14 cellular contexts compared by ENCODE assay signal in the genomic region with DNA sequence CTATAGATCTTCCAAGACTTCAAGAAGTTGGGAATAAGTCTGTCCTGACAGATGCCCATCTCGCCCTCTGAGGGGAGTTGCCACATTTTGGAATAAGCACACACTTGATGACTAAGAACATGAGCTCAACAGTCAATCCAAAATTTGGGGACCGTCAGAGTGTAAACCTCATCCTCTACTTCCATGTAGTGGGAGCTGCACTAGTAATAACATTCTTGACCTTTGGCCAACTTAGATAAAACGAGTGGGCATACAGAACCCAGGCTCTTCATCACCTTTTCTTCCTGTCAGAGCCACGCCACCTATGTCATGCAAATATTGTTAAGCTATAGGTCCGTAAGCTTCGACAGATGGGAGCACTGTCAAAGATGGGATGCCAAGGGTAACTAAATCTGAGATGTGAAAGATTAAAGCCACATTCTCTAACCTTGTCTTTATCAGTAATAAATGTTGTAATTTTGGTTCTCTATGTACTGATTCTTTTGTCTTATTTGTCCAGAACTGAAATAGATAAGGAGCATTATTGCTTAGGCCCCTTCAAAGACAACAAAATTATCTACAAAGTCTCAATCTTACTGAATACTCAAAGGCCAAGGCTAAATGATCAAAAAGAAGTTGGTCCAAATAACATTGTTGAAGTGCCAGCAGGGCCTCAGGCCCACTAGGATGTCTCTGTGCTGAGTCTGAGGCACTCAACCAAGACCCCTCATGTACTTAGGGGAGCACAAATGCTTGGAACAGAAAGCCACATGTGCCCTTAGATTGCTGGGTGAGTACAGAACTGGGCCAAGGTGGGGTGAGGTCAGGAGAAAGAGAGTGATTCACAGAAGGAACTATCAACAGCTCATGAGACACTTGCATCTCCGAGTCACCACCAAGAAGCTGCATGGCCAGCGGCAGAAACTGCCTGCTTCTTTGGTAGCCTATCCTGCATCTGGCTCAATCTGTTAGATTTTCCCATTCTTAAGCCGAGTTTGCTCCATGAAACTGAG. TPM values are rescaled to one million over a fixed set of nuclear protein-coding genes. Genes with fewer than 3 reads are reported as not detected.
A peak's percentile ranks its signal among the peaks of the same experiment; 100 is the strongest.
DNase-seq lines count a peak whose midpoint lies in the region; FAIRE-seq and TF ChIP-seq lines count a peak whose summit lies in the region.
"Had no signal": no experiment of that assay in that cellular context is flagged by ENCODE, and none has a peak within 500 bp of the region (broad histone marks: within the 10 kb centered on the region; RNA-seq: fewer than 3 reads in every experiment).

No MANE protein-coding gene starts in this region.

- no peaks in the 10 kb centered on the region for H3K9me3 ChIP-seq in small intestine (ENCODE audit: control insufficient read depth, low read depth)
- H3K9me3 ChIP-seq: body of pancreas had no signal

- no peak for FAIRE-seq in small intestine (lab: Jason Lieb, UNC)

- no peak overlapping the region for H3K4me3 ChIP-seq in epithelial cell of esophagus (ENCODE audit: low read length)
- H3K4me3 ChIP-seq in small intestine (ENCODE audit: low read depth in 1 of 2, low read length in 2 of 2), result no peak overlapping the region
- H3K4me3 ChIP-seq: body of pancreas had no signal

- H3K36me3 ChIP-seq in small intestine (ENCODE audit: control insufficient read depth in 2 of 2, insufficient read depth in 2 of 2, low read length in 2 of 2), result no peaks in the 10 kb centered on the region

- 72 to 80% (median 74%) methylated on average over 9 of the region's 9 CpGs for WGBS in small intestine, 3 donors

- TF ChIP-seq CTCF in epithelial cell of esophagus (IDR thresholded peaks at IDR 0.05; ENCODE audit: insufficient read depth, low read depth, low read length, missing control alignments) (no peak), GM20000 (IDR thresholded peaks at IDR 0.05; ENCODE audit: extremely low read depth, missing control alignments) (no peak)

- no peaks in the 10 kb centered on the region for H3K27me3 ChIP-seq in small intestine (ENCODE audit: control insufficient read depth in 2 of 2, insufficient read depth in 2 of 2, low read length in 2 of 2)
- H3K27me3 ChIP-seq: body of pancreas had no signal

- peak; percentile 70 for DNase-seq in EH (ENCODE audit: low read depth)
- DNase-seq in NCI-H226, result peak; percentile 96
- DNase-seq in epithelial cell of esophagus (ENCODE audit: low read depth), result peak; percentile 80
- DNase-seq in kidney tubule cell (ENCODE audit: low spot score), result peak; percentile 93
- no peak for DNase-seq in activated CD8-positive, alpha-beta memory T cell treated with anti-CD3 and anti-CD28 coated beads for 24 hours
- DNase-seq in GM20000 (ENCODE audit: low spot score), result no peak
- no peak for DNase-seq in NCI-H2171 (lab: John Stamatoyannopoulos, UW)
- no peak for DNase-seq in small intestine
- DNase-seq: activated CD4-positive, alpha-beta T cell treated with anti-CD3 and anti-CD28 coated beads for 1 hour; activated naive CD4-positive, alpha-beta T cell treated with Interleukin-2 at 50 U/mL for 16 hours; body of pancreas; retina; stimulated activated CD4-positive, alpha-beta T cell treated with anti-CD3 and anti-CD28 coated beads, Interleukin-2, amount 100 ng/mL, for 24 hours; T-helper 2 cell had no signal

- H3K4me1 ChIP-seq in small intestine (ENCODE audit: control insufficient read depth in 2 of 2, insufficient read depth in 1 of 2, low read depth in 1 of 2, low read length in 1 of 2), result no peaks in the 10 kb centered on the region
- H3K4me1 ChIP-seq: body of pancreas had no signal

- H3K27ac ChIP-seq in small intestine (ENCODE audit: low read depth in 1 of 2, low read length in 1 of 2), result no peak overlapping the region
- H3K27ac ChIP-seq: body of pancreas had no signal

RNA-seq across cellular contexts. Expression of gene CDH2, which starts 15.0 kb away (rescaled TPM):
- polyA plus RNA-seq in small intestine, result 1 to 10 TPM in 2 of 3 donors, not detected in 1; 1.1 to 1.5 TPM

Comparison
In these comparisons a context has a peak if more than half of its experiments do, and no peak if none do; other contexts are left out.
1. DNase-seq: peak in EH (single experiment), NCI-H226 (single experiment), epithelial cell of esophagus (single experiment) and kidney tubule cell (single experiment); none in activated CD8-positive, alpha-beta memory T cell treated with anti-CD3 and anti-CD28 coated beads for 24 hours (single experiment), GM20000 (single experiment), NCI-H2171 (single experiment) and small intestine (single experiment).